ENCODE assay signal across 13 cellular contexts in genomic region chr7:135673360-135673706, GRCh38. TPM values are rescaled to one million over a fixed set of nuclear protein-coding genes. Genes with fewer than 3 reads are reported as not detected.
DNase-seq lines count a peak whose midpoint lies in the region; ATAC-seq and TF ChIP-seq lines count a peak whose summit lies in the region.
"Had no signal": no experiment of that assay in that cellular context is flagged by ENCODE, and none has a peak within 500 bp of the region (broad histone marks: within the 10 kb centered on the region; RNA-seq: fewer than 3 reads in every experiment).

No MANE protein-coding gene starts in this region.

- DNase-seq in right atrium auricular region (ENCODE audit: low spot score) (no peak), heart right ventricle (no peak), ascending aorta (ENCODE audit: low spot score in 2 of 2) (no peak), hepatocyte (ENCODE audit: low spot score) (no peak), thyroid gland (no peak), medulla oblongata (ENCODE audit: extremely low spot score) (no peak)
- DNase-seq in activated T-cell treated with anti-CD3 and anti-CD28 coated beads, Interleukin-2, amount 50 U/mL, for 24 hours: no peak
- DNase-seq: activated CD4-positive, CD25-positive, alpha-beta regulatory T cell treated with anti-CD3 and anti-CD28 coated beads, Interleukin-2, amount 50 U/mL, for 72 hours; activated T-cell treated with anti-CD3 and anti-CD28 coated beads, Interleukin-2, amount 50 U/mL, for 4 hours; immature natural killer cell had no signal

- H3K79me2 ChIP-seq in hepatocyte: peaks cover 60% of the 10 kb centered on the region

- H3K27ac Mint-ChIP-seq in activated T-cell treated with anti-CD3 and anti-CD28 coated beads, Interleukin-2, amount 50 U/mL, for 24 hours: no peak overlapping the region

- 54 to 63% methylated on average over 6 of the region's 6 CpGs for WGBS in heart right ventricle, 2 donors
- WGBS in hepatocyte (ENCODE audit: low lambda C conversion rate, missing lambda C conversion rate): 72% methylated on average over 6 of the region's 6 CpGs
- 69 to 76% methylated on average over 6 of the region's 6 CpGs for WGBS in thyroid gland, 2 donors

- H3K4me3 ChIP-seq in right atrium auricular region: no peak overlapping the region
- H3K4me3 ChIP-seq in heart right ventricle: no peak overlapping the region
- H3K4me3 ChIP-seq in ascending aorta: no peak overlapping the region
- H3K4me3 ChIP-seq in hepatocyte: no peak overlapping the region
- no peak overlapping the region for H3K4me3 ChIP-seq in thyroid gland (replicated peaks in 1 of 3)
- H3K4me3 ChIP-seq: SJCRH30 had no signal

- ATAC-seq in heart right ventricle (no peak), GM21737 (IDR thresholded peaks at IDR 0.05; ENCODE audit: unreplicated experiment) (no peak)

- no peak overlapping the region for H3K4me2 ChIP-seq in hepatocyte

- H3K27me3 ChIP-seq in right atrium auricular region (no peaks in the 10 kb centered on the region), heart right ventricle (no peaks in the 10 kb centered on the region), ascending aorta (no peaks in the 10 kb centered on the region), hepatocyte (no peaks in the 10 kb centered on the region), thyroid gland (no peaks in the 10 kb centered on the region)
- H3K27me3 ChIP-seq: SJCRH30 had no signal

- H3K9me3 Mint-ChIP-seq in activated T-cell treated with anti-CD3 and anti-CD28 coated beads, Interleukin-2, amount 50 U/mL, for 24 hours: peaks cover 3% of the 10 kb centered on the region
- H3K9me3 Mint-ChIP-seq: activated T-cell treated with anti-CD3 and anti-CD28 coated beads, Interleukin-2, amount 50 U/mL, for 4 hours; immature natural killer cell had no signal

- no peak overlapping the region for H2AFZ ChIP-seq in hepatocyte

- peaks cover 5% of the 10 kb centered on the region for H4K20me1 ChIP-seq in hepatocyte (ENCODE audit: insufficient read depth, poor library complexity, severe bottlenecking)

- no peaks in the 10 kb centered on the region for H3K9me2 ChIP-seq in hepatocyte (replicated peaks; ENCODE audit: insufficient read depth)

- TF ChIP-seq POLR2A in thyroid gland (IDR thresholded peaks at IDR 0.05): no peak

- H3K9me3 ChIP-seq in right atrium auricular region (no peaks in the 10 kb centered on the region), heart right ventricle (no peaks in the 10 kb centered on the region), ascending aorta (no peaks in the 10 kb centered on the region), hepatocyte (ENCODE audit: low read depth) (no peaks in the 10 kb centered on the region), thyroid gland (no peaks in the 10 kb centered on the region)
- H3K9me3 ChIP-seq: SJCRH30 had no signal

- TF ChIP-seq CTCF in right atrium auricular region (IDR thresholded peaks at IDR 0.05) (no peak), heart right ventricle (IDR thresholded peaks at IDR 0.05) (no peak), ascending aorta (IDR thresholded peaks at IDR 0.05) (no peak), hepatocyte (IDR thresholded peaks at IDR 0.05; ENCODE audit: poor library complexity) (no peak), thyroid gland (IDR thresholded peaks at IDR 0.05) (no peak)

- H3K36me3 Mint-ChIP-seq in activated T-cell treated with anti-CD3 and anti-CD28 coated beads, Interleukin-2, amount 50 U/mL, for 24 hours (ENCODE audit: low read depth): peaks cover 65% of the 10 kb centered on the region

- no peaks in the 10 kb centered on the region for H3K27me3 Mint-ChIP-seq in activated T-cell treated with anti-CD3 and anti-CD28 coated beads, Interleukin-2, amount 50 U/mL, for 24 hours

- H3K4me1 ChIP-seq in right atrium auricular region (peaks cover 0 to 49% of the 10 kb centered on the region in 2 donors), heart right ventricle (peaks cover 2 to 70% (median 48%) of the 10 kb centered on the region in 9 donors), ascending aorta (peaks cover 0 to 31% of the 10 kb centered on the region in 2 donors), hepatocyte (ENCODE audit: insufficient read depth) (no peaks in the 10 kb centered on the region), thyroid gland (peaks cover 39 to 47% of the 10 kb centered on the region in 2 donors)

- H3K4me3 Mint-ChIP-seq in activated T-cell treated with anti-CD3 and anti-CD28 coated beads, Interleukin-2, amount 50 U/mL, for 24 hours: no peak overlapping the region
- H3K4me3 Mint-ChIP-seq: activated T-cell treated with anti-CD3 and anti-CD28 coated beads, Interleukin-2, amount 50 U/mL, for 4 hours; immature natural killer cell had no signal

- intact Hi-C loops in heart right ventricle (cut with DNase I): loop anchor here in 9 of 10 donors (2.0 to 10.0 kb wide), 10 partner anchors 74 to 341 kb away; partner anchors contain the start of gene FAM180A (in 1 of the 9)
- intact Hi-C loops in ascending aorta (cut with DNase I): loop anchor here (2.0 kb wide), 1 partner anchor 123 kb away; no protein-coding TSS in a partner anchor
- intact Hi-C loops in thyroid gland (cut with DNase I): loop anchor here (5.0 kb wide), 1 partner anchor 124 kb away; no protein-coding TSS in a partner anchor

- peaks cover 32% of the 10 kb centered on the region for H3K4me1 Mint-ChIP-seq in activated T-cell treated with anti-CD3 and anti-CD28 coated beads, Interleukin-2, amount 50 U/mL, for 24 hours (ENCODE audit: low read depth)

- H3K36me3 ChIP-seq in right atrium auricular region (peaks cover 11% of the 10 kb centered on the region), heart right ventricle (peaks cover 0 to 50% (median 6%) of the 10 kb centered on the region in 9 donors), ascending aorta (peaks cover 0 to 19% of the 10 kb centered on the region in 2 donors), hepatocyte (replicated peaks; ENCODE audit: insufficient read depth, low read depth) (no peaks in the 10 kb centered on the region), thyroid gland (no peaks in the 10 kb centered on the region)

- H3K27ac ChIP-seq in right atrium auricular region (peak overlapping the region; percentile 55 to 62), heart right ventricle (peak overlapping the region in 5 of 10 donors; percentile 31 to 63 (median 35)), ascending aorta (peak overlapping the region; percentile 36 to 52), hepatocyte (peak overlapping the region; percentile 3), thyroid gland (peak overlapping the region; percentile 16 to 62 (median 45))
- H3K27ac ChIP-seq: SJCRH30 had no signal

RNA-seq across cellular contexts. Expression of gene STMP1, which starts 11.0 kb away (rescaled TPM):
- total RNA-seq in right atrium auricular region (10 to 100 TPM; 11.9 to 13.4 TPM), heart right ventricle (10 to 100 TPM; 26.5 to 35.6 (median 28.6) TPM), ascending aorta (10.1 TPM), hepatocyte (28.1 and 29.1 TPM in 2 replicates), thyroid gland (10 to 100 TPM; 28.2 to 42.2 (median 38.6) TPM)
- polyA plus RNA-seq in heart right ventricle (10 to 100 TPM; 25.7 to 26.3 TPM), hepatocyte (73.6 and 74.8 TPM in 2 replicates)

RNA-seq across cellular contexts. Expression of gene SLC13A4, which starts 54.7 kb away (rescaled TPM):
- total RNA-seq in right atrium auricular region (under 1 TPM in 1 of 2 donors, not detected in 1; 0.12 TPM), heart right ventricle (under 1 TPM in 8 of 10 donors, not detected in 2; 0.08 to 0.87 (median 0.56) TPM), ascending aorta (0.21 TPM), hepatocyte (0.13 TPM in 1 of 2 replicates, not detected in the other), thyroid gland (under 1 TPM in 1 of 4 donors, not detected in 3; 0.20 TPM)
- polyA plus RNA-seq in heart right ventricle (1 to 10 TPM in 1 of 2 donors, under 1 TPM in 1; 0.12 to 2.8 TPM), hepatocyte (0.93 TPM in 1 of 2 replicates, not detected in the other)
- total RNA-seq: activated T-cell treated with anti-CD3 and anti-CD28 coated beads, Interleukin-2, amount 50 U/mL, for 4 hours; epithelial cell of proximal tubule had no signal
- polyA plus RNA-seq: immature natural killer cell had no signal
